8 cellular contexts compared by ENCODE assay signal in genomic region chr2:151826737-151827157, GRCh38. TPM values are rescaled to one million over a fixed set of nuclear protein-coding genes. Genes with fewer than 3 reads are reported as not detected.
DNase-seq lines count a peak whose midpoint lies in the region; ATAC-seq and TF ChIP-seq lines count a peak whose summit lies in the region.

No MANE protein-coding gene starts in this region.

- 81% methylated on average over 3 of the region's 6 CpGs for WGBS in mesenchymal stem cell

- TF ChIP-seq CTCF in DND-41 (IDR thresholded peaks at IDR 0.05; ENCODE audit: borderline replicate concordance, extremely low read depth, low read length, poor library complexity, severe bottlenecking) (no peak), astrocyte of the spinal cord (IDR thresholded peaks at IDR 0.05; ENCODE audit: low read depth, low read length) (no peak)

- H4K91ac ChIP-seq in mesenchymal stem cell (ENCODE audit: low read length) = no peak overlapping the region

- no peak overlapping the region for H3K23ac ChIP-seq in mesenchymal stem cell (ENCODE audit: low read length in 2 of 2)

- H3K4me3 ChIP-seq in DND-41 (ENCODE audit: low read depth in 1 of 2, low read length in 2 of 2) (peak overlapping the region; percentile 86 to 90; a peak in 3 of 4 replicates), MG63 (peak overlapping the region; percentile 93), astrocyte of the spinal cord (ENCODE audit: low read depth, low read length) (peak overlapping the region; percentile 59), mesenchymal stem cell (ENCODE audit: insufficient read depth in 1 of 2, low read depth in 1 of 2, low read length in 2 of 2) (peak overlapping the region in 1 of 2 experiments; percentile 95)

- no peak overlapping the region for H2BK15ac ChIP-seq in mesenchymal stem cell (ENCODE audit: low read depth, poor library complexity, severe bottlenecking)

- H2BK12ac ChIP-seq in mesenchymal stem cell (ENCODE audit: low read length in 2 of 2) = no peak overlapping the region

- ATAC-seq in DND-41 (ENCODE audit: insufficient read depth, low read depth) (no peak), HG02759 (IDR thresholded peaks at IDR 0.05; ENCODE audit: unreplicated experiment) (no peak), HG03442 (IDR thresholded peaks at IDR 0.05; ENCODE audit: unreplicated experiment) (no peak)

- H3K9ac ChIP-seq in DND-41 (ENCODE audit: low read depth, low read length) (peak overlapping the region; percentile 82), mesenchymal stem cell (ENCODE audit: low read length) (peak overlapping the region; percentile 89)

- in situ Hi-C loops in astrocyte of the spinal cord (cut with HindIII; ENCODE audit: low sequenced_read_pairs) = no loop called here

- H2BK120ac ChIP-seq in mesenchymal stem cell (ENCODE audit: low read depth, low read length) = no peak overlapping the region

- H3K27me3 ChIP-seq in DND-41 (ENCODE audit: insufficient read depth, low read length, poor library complexity) (no peaks in the 10 kb centered on the region), MG63 (no peaks in the 10 kb centered on the region), mesenchymal stem cell (ENCODE audit: control insufficient read depth in 1 of 2, insufficient read depth in 1 of 2, low read length in 2 of 2) (no peaks in the 10 kb centered on the region)

- H2BK5ac ChIP-seq in mesenchymal stem cell (ENCODE audit: low read depth, low read length, poor library complexity, severe bottlenecking) = no peak overlapping the region

- H3K4ac ChIP-seq in mesenchymal stem cell (ENCODE audit: low read depth in 1 of 2, low read length in 2 of 2) = no peak overlapping the region

- peaks cover 36% of the 10 kb centered on the region for H3K4me1 ChIP-seq in DND-41 (ENCODE audit: insufficient read depth, low read length)
- peaks cover 7% of the 10 kb centered on the region for H3K4me1 ChIP-seq in mesenchymal stem cell (ENCODE audit: control insufficient read depth, insufficient read depth, low read depth, low read length)

- H3K4me2 ChIP-seq in DND-41 (ENCODE audit: insufficient read depth, low read length) (peak overlapping the region; percentile 68), mesenchymal stem cell (ENCODE audit: low read length, poor library complexity, severe bottlenecking) (peak overlapping the region; percentile 51)

- H4K8ac ChIP-seq in mesenchymal stem cell (ENCODE audit: low read length) = no peak overlapping the region

- H4K20me1 ChIP-seq in DND-41 (ENCODE audit: insufficient read depth, low read length) = peaks cover 14% of the 10 kb centered on the region; the same call in 1 of the 2 replicates

- peak overlapping the region; percentile 82; the same call in 1 of the 2 replicates for H3K27ac ChIP-seq in DND-41 (ENCODE audit: low read length)
- H3K27ac ChIP-seq in mesenchymal stem cell (ENCODE audit: low read length, poor library complexity, severe bottlenecking) = no peak overlapping the region

- peaks cover 63% of the 10 kb centered on the region for H3K79me2 ChIP-seq in DND-41 (ENCODE audit: insufficient read depth, low read length)

- no peak overlapping the region for H2AK5ac ChIP-seq in mesenchymal stem cell (ENCODE audit: low read length, severe bottlenecking)

- no peaks in the 10 kb centered on the region for H3K36me3 ChIP-seq in DND-41 (ENCODE audit: insufficient read depth, low read length)
- H3K36me3 ChIP-seq in MG63 = no peaks in the 10 kb centered on the region; the same call in none of the 2 replicates
- no peaks in the 10 kb centered on the region for H3K36me3 ChIP-seq in mesenchymal stem cell (ENCODE audit: control insufficient read depth in 1 of 2, insufficient read depth in 2 of 2, low read depth in 1 of 2, low read length in 2 of 2)

- H3K18ac ChIP-seq in mesenchymal stem cell (ENCODE audit: low read depth in 1 of 2, low read length in 2 of 2) = no peak overlapping the region

- DNase-seq in DND-41 (no peak), MG63 (no peak), astrocyte of the spinal cord (ENCODE audit: low read depth, low spot score) (peak; percentile 33), mesenchymal stem cell (peak; percentile 43)
- no peak for DNase-seq in stimulated activated naive CD4-positive, alpha-beta T cell treated with Interleukin-2 at 50 U/mL for 16 hours (lab: John Stamatoyannopoulos, UW)
- DNase-seq in stimulated activated CD4-positive, alpha-beta T cell treated with anti-CD3 and anti-CD28 coated beads, Interleukin-15, amount 100 ng/mL, for 24 hours = no peak

- no peak overlapping the region for H3K14ac ChIP-seq in mesenchymal stem cell (ENCODE audit: low read length in 2 of 2)

- H3K9me3 ChIP-seq in DND-41 (ENCODE audit: insufficient read depth, low read length, severe bottlenecking) (no peaks in the 10 kb centered on the region), MG63 (no peaks in the 10 kb centered on the region), mesenchymal stem cell (ENCODE audit: control insufficient read depth, low read length) (no peaks in the 10 kb centered on the region)

- H3K79me1 ChIP-seq in mesenchymal stem cell (replicated peaks; ENCODE audit: low read length, poor library complexity, severe bottlenecking) = peaks cover 4% of the 10 kb centered on the region

- no peak overlapping the region for H2AFZ ChIP-seq in DND-41 (ENCODE audit: low read depth, low read length)
- H2AFZ ChIP-seq in mesenchymal stem cell (ENCODE audit: low read depth, low read length) = no peak overlapping the region

RNA-seq across cellular contexts. Expression of gene ARL5A, which starts 1.5 kb away (rescaled TPM):
- total RNA-seq in MG63 (2014; rRNA removed; shearing (Covaris generic); ENCODE audit: low replicate concordance) = 36.8 and 65.2 TPM in 2 replicates
- 25.4 TPM for polyA plus RNA-seq in mesenchymal stem cell (2013, experiment 1 of 2)
- 28.4 TPM for polyA plus RNA-seq in mesenchymal stem cell (2013, experiment 2 of 2)

Comparison
In these comparisons a context has a peak if more than half of its experiments do, and no peak if none do; other contexts are left out.
1. DNase-seq: peak in astrocyte of the spinal cord (single experiment) and mesenchymal stem cell (single experiment); none in DND-41 (single experiment), MG63 (single experiment), stimulated activated naive CD4-positive, alpha-beta T cell treated with Interleukin-2 at 50 U/mL for 16 hours (single experiment) and stimulated activated CD4-positive, alpha-beta T cell treated with anti-CD3 and anti-CD28 coated beads, Interleukin-15, amount 100 ng/mL, for 24 hours (single experiment).